In the genomic region with DNA sequence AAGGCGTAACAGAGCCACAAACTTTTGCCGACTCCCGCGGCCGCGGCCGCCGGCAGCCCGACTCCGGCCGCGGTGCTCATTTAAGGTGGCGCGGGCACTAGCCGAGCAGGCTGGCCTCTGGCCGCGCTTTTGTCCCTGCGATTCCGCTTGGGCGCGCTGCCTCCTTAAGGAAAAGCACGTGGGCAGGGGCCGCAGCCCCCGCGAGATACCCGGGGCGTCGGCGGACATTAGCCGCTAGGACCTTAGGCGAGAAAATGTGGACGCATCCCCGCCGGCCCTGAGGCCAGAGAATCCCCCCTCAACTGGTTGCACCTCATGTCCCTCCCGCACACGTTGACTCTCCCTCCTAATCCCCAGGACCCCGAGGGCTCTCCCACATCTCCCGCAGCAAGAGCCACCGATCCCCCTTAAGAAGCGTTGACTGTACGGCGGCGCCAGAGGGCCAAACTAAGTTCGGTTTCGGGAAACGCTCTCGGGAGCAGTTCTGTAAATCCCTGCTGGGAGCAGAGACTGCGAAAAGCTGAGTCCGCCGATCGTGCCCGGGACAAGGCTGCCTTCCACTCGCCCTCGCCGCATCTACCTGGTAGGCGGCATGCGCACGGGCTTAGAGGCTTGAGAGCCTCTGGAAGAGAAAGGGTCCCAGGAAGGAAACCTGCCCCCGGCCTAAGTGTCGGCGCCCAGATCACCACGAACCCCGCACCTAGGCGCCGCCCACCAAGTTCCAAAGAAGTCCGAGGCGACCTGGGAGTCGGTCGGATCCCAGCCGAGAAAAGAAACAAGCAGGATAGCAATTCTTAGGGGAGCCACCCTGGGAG, we compare ENCODE assay signal across 1 cellular context.
TF ChIP-seq lines count a peak whose summit lies in the region.

No MANE protein-coding gene starts in this region.

TF ChIP-seq in HepG2, 621 proteins besides CTCF, POLR2A, EP300 and RAD21 (continued from another document and continues in another):
- TF ChIP-seq, protein P1, sequence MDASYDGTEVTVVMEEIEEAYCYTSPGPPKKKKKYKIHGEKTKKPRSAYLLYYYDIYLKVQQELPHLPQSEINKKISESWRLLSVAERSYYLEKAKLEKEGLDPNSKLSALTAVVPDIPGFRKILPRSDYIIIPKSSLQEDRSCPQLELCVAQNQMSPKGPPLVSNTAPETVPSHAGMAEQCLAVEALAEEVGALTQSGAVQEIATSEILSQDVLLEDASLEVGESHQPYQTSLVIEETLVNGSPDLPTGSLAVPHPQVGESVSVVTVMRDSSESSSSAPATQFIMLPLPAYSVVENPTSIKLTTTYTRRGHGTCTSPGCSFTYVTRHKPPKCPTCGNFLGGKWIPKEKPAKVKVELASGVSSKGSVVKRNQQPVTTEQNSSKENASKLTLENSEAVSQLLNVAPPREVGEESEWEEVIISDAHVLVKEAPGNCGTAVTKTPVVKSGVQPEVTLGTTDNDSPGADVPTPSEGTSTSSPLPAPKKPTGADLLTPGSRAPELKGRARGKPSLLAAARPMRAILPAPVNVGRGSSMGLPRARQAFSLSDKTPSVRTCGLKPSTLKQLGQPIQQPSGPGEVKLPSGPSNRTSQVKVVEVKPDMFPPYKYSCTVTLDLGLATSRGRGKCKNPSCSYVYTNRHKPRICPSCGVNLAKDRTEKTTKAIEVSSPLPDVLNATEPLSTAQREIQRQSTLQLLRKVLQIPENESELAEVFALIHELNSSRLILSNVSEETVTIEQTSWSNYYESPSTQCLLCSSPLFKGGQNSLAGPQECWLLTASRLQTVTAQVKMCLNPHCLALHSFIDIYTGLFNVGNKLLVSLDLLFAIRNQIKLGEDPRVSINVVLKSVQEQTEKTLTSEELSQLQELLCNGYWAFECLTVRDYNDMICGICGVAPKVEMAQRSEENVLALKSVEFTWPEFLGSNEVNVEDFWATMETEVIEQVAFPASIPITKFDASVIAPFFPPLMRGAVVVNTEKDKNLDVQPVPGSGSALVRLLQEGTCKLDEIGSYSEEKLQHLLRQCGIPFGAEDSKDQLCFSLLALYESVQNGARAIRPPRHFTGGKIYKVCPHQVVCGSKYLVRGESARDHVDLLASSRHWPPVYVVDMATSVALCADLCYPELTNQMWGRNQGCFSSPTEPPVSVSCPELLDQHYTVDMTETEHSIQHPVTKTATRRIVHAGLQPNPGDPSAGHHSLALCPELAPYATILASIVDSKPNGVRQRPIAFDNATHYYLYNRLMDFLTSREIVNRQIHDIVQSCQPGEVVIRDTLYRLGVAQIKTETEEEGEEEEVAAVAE (CRISPR knock-in tag; IDR thresholded peaks at IDR 0.05; ENCODE audit: borderline replicate concordance) = 0 out of 2 replicates have a peak, but pooled peaks have one; percentile 39
- TF ChIP-seq ZNF781 (CRISPR knock-in tag; IDR thresholded peaks at IDR 0.05; ENCODE audit: borderline replicate concordance, not compliant biosample characterization) (peak; percentile 98), ZNF205 (CRISPR knock-in tag; IDR thresholded peaks at IDR 0.05) (peak; percentile 81; the same call in 1 of the 2 replicates), ZNF274 (CRISPR knock-in tag; IDR thresholded peaks at IDR 0.05) (peak; percentile 49; the same call in 1 of the 2 replicates), KDM5B (CRISPR knock-in tag; IDR thresholded peaks at IDR 0.05; ENCODE audit: borderline replicate concordance) (peak; percentile 92; the same call in 1 of the 2 replicates), WIZ (CRISPR knock-in tag; IDR thresholded peaks at IDR 0.05) (peak; percentile 81; the same call in 1 of the 2 replicates), ETV5 (CRISPR knock-in tag; IDR thresholded peaks at IDR 0.05; ENCODE audit: borderline replicate concordance) (peak; percentile 31), SPEN (CRISPR knock-in tag; IDR thresholded peaks at IDR 0.05; ENCODE audit: low read depth) (peak; percentile 86), ERF (CRISPR knock-in tag; IDR thresholded peaks at IDR 0.05) (peak; percentile 29; the same call in 1 of the 2 replicates), LCORL (IDR thresholded peaks at IDR 0.05) (no peak), LCORL (CRISPR knock-in tag; IDR thresholded peaks at IDR 0.05) (peak; percentile 87), ZFAT (CRISPR knock-in tag; conservative IDR thresholded peaks at IDR 0.05) (peak; percentile 62; the same call in 1 of the 2 replicates), POLR2AphosphoS2 (IDR thresholded peaks at IDR 0.05; ENCODE audit: low read depth, low read length) (no peak), ZNF749 (CRISPR knock-in tag; IDR thresholded peaks at IDR 0.05; ENCODE audit: borderline replicate concordance) (peak; percentile 91; the same call in 1 of the 2 replicates), ZNF891 (CRISPR knock-in tag; IDR thresholded peaks at IDR 0.05) (no peak; the same call in none of the 2 replicates), ZNF333 (CRISPR knock-in tag; IDR thresholded peaks at IDR 0.05; ENCODE audit: borderline replicate concordance) (0 out of 2 replicates have a peak, but pooled peaks have one; percentile 49), PAX8 (CRISPR knock-in tag; IDR thresholded peaks at IDR 0.05; ENCODE audit: borderline replicate concordance) (peak; percentile 10; the same call in 1 of the 2 replicates), SP2 (CRISPR knock-in tag; IDR thresholded peaks at IDR 0.05) (peak; percentile 33; the same call in 1 of the 2 replicates), NR2C2 (CRISPR knock-in tag; IDR thresholded peaks at IDR 0.05; ENCODE audit: borderline replicate concordance) (peak; percentile 17; the same call in 1 of the 2 replicates), ZNF547 (CRISPR knock-in tag; IDR thresholded peaks at IDR 0.05) (peak; percentile 93), ZNF292 (CRISPR knock-in tag; IDR thresholded peaks at IDR 0.05; ENCODE audit: borderline replicate concordance, low read depth) (peak; percentile 70), EHMT2 (IDR thresholded peaks at IDR 0.05; ENCODE audit: borderline replicate concordance, low read depth, low read length) (peak; percentile 60; the same call in 1 of the 2 replicates), ZNF230 (CRISPR knock-in tag; IDR thresholded peaks at IDR 0.05) (0 out of 2 replicates have a peak, but pooled peaks have one; percentile 45), ZNF75D (CRISPR knock-in tag; IDR thresholded peaks at IDR 0.05; ENCODE audit: borderline replicate concordance) (0 out of 2 replicates have a peak, but pooled peaks have one; percentile 74), SKI (IDR thresholded peaks at IDR 0.05; ENCODE audit: partially characterized antibody) (peak; percentile 24), FLYWCH1 (CRISPR knock-in tag; IDR thresholded peaks at IDR 0.05) (no peak), ZNF354B (CRISPR knock-in tag; IDR thresholded peaks at IDR 0.05) (no peak), SRF (IDR thresholded peaks at IDR 0.05; ENCODE audit: low read depth, low read length) (no peak), ASH2L (IDR thresholded peaks at IDR 0.05; ENCODE audit: insufficient read length, low read depth, low read length) (peak; percentile 93), ETV6 (CRISPR knock-in tag; conservative IDR thresholded peaks at IDR 0.05) (peak; percentile 69; the same call in 1 of the 2 replicates)
- TF ChIP-seq, protein P2, sequence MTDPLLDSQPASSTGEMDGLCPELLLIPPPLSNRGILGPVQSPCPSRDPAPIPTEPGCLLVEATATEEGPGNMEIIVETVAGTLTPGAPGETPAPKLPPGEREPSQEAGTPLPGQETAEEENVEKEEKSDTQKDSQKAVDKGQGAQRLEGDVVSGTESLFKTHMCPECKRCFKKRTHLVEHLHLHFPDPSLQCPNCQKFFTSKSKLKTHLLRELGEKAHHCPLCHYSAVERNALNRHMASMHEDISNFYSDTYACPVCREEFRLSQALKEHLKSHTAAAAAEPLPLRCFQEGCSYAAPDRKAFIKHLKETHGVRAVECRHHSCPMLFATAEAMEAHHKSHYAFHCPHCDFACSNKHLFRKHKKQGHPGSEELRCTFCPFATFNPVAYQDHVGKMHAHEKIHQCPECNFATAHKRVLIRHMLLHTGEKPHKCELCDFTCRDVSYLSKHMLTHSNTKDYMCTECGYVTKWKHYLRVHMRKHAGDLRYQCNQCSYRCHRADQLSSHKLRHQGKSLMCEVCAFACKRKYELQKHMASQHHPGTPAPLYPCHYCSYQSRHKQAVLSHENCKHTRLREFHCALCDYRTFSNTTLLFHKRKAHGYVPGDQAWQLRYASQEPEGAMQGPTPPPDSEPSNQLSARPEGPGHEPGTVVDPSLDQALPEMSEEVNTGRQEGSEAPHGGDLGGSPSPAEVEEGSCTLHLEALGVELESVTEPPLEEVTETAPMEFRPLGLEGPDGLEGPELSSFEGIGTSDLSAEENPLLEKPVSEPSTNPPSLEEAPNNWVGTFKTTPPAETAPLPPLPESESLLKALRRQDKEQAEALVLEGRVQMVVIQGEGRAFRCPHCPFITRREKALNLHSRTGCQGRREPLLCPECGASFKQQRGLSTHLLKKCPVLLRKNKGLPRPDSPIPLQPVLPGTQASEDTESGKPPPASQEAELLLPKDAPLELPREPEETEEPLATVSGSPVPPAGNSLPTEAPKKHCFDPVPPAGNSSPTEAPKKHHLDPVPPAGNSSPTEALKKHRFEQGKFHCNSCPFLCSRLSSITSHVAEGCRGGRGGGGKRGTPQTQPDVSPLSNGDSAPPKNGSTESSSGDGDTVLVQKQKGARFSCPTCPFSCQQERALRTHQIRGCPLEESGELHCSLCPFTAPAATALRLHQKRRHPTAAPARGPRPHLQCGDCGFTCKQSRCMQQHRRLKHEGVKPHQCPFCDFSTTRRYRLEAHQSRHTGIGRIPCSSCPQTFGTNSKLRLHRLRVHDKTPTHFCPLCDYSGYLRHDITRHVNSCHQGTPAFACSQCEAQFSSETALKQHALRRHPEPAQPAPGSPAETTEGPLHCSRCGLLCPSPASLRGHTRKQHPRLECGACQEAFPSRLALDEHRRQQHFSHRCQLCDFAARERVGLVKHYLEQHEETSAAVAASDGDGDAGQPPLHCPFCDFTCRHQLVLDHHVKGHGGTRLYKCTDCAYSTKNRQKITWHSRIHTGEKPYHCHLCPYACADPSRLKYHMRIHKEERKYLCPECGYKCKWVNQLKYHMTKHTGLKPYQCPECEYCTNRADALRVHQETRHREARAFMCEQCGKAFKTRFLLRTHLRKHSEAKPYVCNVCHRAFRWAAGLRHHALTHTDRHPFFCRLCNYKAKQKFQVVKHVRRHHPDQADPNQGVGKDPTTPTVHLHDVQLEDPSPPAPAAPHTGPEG (CRISPR knock-in tag; IDR thresholded peaks at IDR 0.05) = peak; percentile 70; the same call in 1 of the 2 replicates
- TF ChIP-seq, protein P3, sequence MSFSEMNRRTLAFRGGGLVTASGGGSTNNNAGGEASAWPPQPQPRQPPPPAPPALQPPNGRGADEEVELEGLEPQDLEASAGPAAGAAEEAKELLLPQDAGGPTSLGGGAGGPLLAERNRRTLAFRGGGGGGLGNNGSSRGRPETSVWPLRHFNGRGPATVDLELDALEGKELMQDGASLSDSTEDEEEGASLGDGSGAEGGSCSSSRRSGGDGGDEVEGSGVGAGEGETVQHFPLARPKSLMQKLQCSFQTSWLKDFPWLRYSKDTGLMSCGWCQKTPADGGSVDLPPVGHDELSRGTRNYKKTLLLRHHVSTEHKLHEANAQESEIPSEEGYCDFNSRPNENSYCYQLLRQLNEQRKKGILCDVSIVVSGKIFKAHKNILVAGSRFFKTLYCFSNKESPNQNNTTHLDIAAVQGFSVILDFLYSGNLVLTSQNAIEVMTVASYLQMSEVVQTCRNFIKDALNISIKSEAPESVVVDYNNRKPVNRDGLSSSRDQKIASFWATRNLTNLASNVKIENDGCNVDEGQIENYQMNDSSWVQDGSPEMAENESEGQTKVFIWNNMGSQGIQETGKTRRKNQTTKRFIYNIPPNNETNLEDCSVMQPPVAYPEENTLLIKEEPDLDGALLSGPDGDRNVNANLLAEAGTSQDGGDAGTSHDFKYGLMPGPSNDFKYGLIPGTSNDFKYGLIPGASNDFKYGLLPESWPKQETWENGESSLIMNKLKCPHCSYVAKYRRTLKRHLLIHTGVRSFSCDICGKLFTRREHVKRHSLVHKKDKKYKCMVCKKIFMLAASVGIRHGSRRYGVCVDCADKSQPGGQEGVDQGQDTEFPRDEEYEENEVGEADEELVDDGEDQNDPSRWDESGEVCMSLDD (CRISPR knock-in tag; IDR thresholded peaks at IDR 0.05; ENCODE audit: borderline replicate concordance) = no peak; the same call in 1 of the 2 replicates
- TF ChIP-seq, protein P4, sequence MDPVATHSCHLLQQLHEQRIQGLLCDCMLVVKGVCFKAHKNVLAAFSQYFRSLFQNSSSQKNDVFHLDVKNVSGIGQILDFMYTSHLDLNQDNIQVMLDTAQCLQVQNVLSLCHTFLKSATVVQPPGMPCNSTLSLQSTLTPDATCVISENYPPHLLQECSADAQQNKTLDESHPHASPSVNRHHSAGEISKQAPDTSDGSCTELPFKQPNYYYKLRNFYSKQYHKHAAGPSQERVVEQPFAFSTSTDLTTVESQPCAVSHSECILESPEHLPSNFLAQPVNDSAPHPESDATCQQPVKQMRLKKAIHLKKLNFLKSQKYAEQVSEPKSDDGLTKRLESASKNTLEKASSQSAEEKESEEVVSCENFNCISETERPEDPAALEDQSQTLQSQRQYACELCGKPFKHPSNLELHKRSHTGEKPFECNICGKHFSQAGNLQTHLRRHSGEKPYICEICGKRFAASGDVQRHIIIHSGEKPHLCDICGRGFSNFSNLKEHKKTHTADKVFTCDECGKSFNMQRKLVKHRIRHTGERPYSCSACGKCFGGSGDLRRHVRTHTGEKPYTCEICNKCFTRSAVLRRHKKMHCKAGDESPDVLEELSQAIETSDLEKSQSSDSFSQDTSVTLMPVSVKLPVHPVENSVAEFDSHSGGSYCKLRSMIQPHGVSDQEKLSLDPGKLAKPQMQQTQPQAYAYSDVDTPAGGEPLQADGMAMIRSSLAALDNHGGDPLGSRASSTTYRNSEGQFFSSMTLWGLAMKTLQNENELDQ (CRISPR knock-in tag; IDR thresholded peaks at IDR 0.05; ENCODE audit: borderline replicate concordance) = no peak
- TF ChIP-seq, protein P5, sequence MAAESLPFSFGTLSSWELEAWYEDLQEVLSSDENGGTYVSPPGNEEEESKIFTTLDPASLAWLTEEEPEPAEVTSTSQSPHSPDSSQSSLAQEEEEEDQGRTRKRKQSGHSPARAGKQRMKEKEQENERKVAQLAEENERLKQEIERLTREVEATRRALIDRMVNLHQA (CRISPR knock-in tag; IDR thresholded peaks at IDR 0.05) = no peak
- TF ChIP-seq, protein P6, sequence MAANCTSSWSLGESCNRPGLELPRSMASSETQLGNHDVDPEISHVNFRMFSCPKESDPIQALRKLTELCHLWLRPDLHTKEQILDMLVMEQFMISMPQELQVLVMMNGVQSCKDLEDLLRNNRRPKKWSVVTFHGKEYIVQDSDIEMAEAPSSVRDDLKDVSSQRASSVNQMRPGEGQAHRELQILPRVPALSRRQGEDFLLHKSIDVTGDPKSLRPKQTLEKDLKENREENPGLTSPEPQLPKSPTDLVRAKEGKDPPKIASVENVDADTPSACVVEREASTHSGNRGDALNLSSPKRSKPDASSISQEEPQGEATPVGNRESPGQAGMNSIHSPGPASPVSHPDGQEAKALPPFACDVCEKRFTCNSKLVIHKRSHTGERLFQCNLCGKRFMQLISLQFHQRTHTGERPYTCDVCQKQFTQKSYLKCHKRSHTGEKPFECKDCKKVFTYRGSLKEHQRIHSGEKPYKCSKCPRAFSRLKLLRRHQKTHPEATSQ (CRISPR knock-in tag; IDR thresholded peaks at IDR 0.05; ENCODE audit: borderline replicate concordance) = no peak
- TF ChIP-seq, protein P7, sequence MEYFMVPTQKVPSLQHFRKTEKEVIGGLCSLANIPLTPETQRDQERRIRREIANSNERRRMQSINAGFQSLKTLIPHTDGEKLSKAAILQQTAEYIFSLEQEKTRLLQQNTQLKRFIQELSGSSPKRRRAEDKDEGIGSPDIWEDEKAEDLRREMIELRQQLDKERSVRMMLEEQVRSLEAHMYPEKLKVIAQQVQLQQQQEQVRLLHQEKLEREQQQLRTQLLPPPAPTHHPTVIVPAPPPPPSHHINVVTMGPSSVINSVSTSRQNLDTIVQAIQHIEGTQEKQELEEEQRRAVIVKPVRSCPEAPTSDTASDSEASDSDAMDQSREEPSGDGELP (IDR thresholded peaks at IDR 0.05; ENCODE audit: borderline replicate concordance, low read depth) = no peak; the same call in 1 of the 2 replicates
- TF ChIP-seq, protein P8, sequence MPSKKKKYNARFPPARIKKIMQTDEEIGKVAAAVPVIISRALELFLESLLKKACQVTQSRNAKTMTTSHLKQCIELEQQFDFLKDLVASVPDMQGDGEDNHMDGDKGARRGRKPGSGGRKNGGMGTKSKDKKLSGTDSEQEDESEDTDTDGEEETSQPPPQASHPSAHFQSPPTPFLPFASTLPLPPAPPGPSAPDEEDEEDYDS (CRISPR knock-in tag; IDR thresholded peaks at IDR 0.05) = peak; percentile 63; the same call in 1 of the 2 replicates
